In the genomic region with DNA sequence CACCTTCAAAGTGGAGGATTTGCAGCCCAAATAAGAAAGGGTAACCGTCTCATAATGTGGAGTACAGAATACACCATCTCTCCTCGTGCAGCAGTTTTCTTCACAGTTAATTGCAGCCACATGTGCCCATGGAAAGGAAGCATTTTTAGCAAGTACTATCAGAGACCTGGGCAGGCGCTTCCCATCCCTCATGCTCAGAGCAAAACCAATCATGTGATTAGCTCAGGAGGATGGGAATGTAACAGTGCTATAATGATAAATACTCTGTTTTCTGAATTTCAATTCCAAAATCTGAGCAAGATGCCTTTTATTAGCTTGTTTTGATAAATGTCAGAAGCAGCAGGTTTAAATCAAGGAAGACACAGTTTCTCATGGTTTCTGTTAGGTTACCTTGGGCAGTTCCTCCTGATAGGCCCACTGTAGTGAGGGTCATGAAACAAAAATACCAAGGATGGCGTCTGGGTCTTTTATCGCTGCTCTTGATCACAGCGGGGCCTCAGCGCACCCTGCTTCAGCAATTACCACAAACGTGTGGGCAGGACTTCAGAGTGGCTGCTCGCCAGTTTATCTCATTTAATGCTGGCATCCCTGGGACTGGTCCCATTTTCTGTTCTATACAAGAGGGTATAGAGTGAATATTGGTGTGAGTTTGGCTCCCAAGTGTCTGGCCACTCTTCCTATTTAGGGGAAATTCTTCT, we compare ENCODE assay signal across 19 cellular contexts.
DNase-seq lines count a peak whose midpoint lies in the region; TF ChIP-seq lines count a peak whose summit lies in the region.
"Had no signal": no experiment of that assay in that cellular context is flagged by ENCODE, and none has a peak within 500 bp of the region (broad histone marks: within the 10 kb centered on the region; RNA-seq: fewer than 3 reads in every experiment).

No MANE protein-coding gene starts in this region.

- no peak overlapping the region for H3K4me3 Mint-ChIP-seq in CD4-positive, alpha-beta memory T cell
- H3K4me3 Mint-ChIP-seq: CD8-positive, alpha-beta T cell had no signal

- no peak overlapping the region for H3K27ac ChIP-seq in HEK293 (ENCODE audit: extremely low read depth, low read depth, low read length)
- H3K27ac ChIP-seq in parathyroid adenoma, result no peak overlapping the region
- no peak overlapping the region for H3K27ac ChIP-seq in CD4-positive, alpha-beta memory T cell (ENCODE audit: low read depth, low read length)
- H3K27ac ChIP-seq: BLaER1, Peyer's patch, SJCRH30 had no signal

- peaks cover 3 to 5% (median 4%) of the 10 kb centered on the region in 4 donors for H3K4me1 Mint-ChIP-seq in CD4-positive, alpha-beta memory T cell

- CTCF ChIA-PET in HEK293 (lab: Yijun Ruan, JAX), result interaction anchor here (1.2 kb wide), 1 partner anchor 67 kb away, joined by 6 read pairs; no protein-coding TSS in a partner anchor
- CTCF ChIA-PET in CD4-positive, alpha-beta memory T cell (lab: Charles Lee; ENCODE audit: partially characterized antibody), result no interaction called here

- no peaks in the 10 kb centered on the region for H3K36me3 Mint-ChIP-seq in CD4-positive, alpha-beta memory T cell
- H3K36me3 Mint-ChIP-seq: CD8-positive, alpha-beta T cell had no signal

- no peaks in the 10 kb centered on the region for H3K79me2 ChIP-seq in parathyroid adenoma

- H3K27ac Mint-ChIP-seq in CD4-positive, alpha-beta memory T cell, result peak overlapping the region in 1 of 7 donors; percentile 6
- H3K27ac Mint-ChIP-seq: CD8-positive, alpha-beta T cell had no signal

- POLR2A ChIA-PET in HEK293 (lab: Yijun Ruan, JAX), result no interaction called here
- POLR2A ChIA-PET in CD4-positive, alpha-beta memory T cell (lab: Charles Lee; ENCODE audit: partially characterized antibody), result no interaction called here

- H3K36me3 ChIP-seq in HEK293 (ENCODE audit: control insufficient read depth in 2 of 2, insufficient read depth in 1 of 2, low read length in 2 of 2), result no peaks in the 10 kb centered on the region
- H3K36me3 ChIP-seq in adipocyte (ENCODE audit: control insufficient read depth, insufficient read depth, low read length, severe bottlenecking), result no peaks in the 10 kb centered on the region
- H3K36me3 ChIP-seq in parathyroid adenoma (ENCODE audit: control insufficient read depth, insufficient read depth, low read length), result no peaks in the 10 kb centered on the region
- no peaks in the 10 kb centered on the region for H3K36me3 ChIP-seq in CD4-positive, alpha-beta memory T cell (ENCODE audit: insufficient read depth, low read length)
- H3K36me3 ChIP-seq: BLaER1, MG63, Peyer's patch, SJCRH30 had no signal

- no peak overlapping the region for H3K4me2 ChIP-seq in parathyroid adenoma (ENCODE audit: low read length)
- H3K4me2 ChIP-seq: BLaER1 had no signal

- intact Hi-C loops in CD4-positive, alpha-beta memory T cell (cut with micrococcal nuclease), result no loop called here

- H2AFZ ChIP-seq in parathyroid adenoma, result peak overlapping the region; percentile 59

- H3K27me3 ChIP-seq in adipocyte (replicated peaks; ENCODE audit: control insufficient read depth, insufficient read depth, low read length) (peaks cover 5% of the 10 kb centered on the region), parathyroid adenoma (ENCODE audit: control insufficient read depth, insufficient read depth, low read length) (no peaks in the 10 kb centered on the region)
- no peaks in the 10 kb centered on the region for H3K27me3 ChIP-seq in CD4-positive, alpha-beta memory T cell (ENCODE audit: insufficient read depth, low read length)
- H3K27me3 ChIP-seq: BLaER1, MG63, Peyer's patch, SJCRH30 had no signal

- DNase-seq in OCI-M1 (lab: John Stamatoyannopoulos, UW) (peak; percentile 42), adipocyte (ENCODE audit: low read depth) (peak; percentile 11), NCI-H1092 (lab: John Stamatoyannopoulos, UW) (no peak), DMS79 (lab: John Stamatoyannopoulos, UW) (no peak)
- no peak for DNase-seq in CD4-positive, alpha-beta memory T cell
- DNase-seq: CD8-positive, alpha-beta T cell; GDM1; Kasumi-1; MG63; NCI-H1048; NCI-H1436; NCI-H187 treated with DMSO at 0.1 percent for 48 hours; NCI-H748 treated with DMSO at 0.1 percent for 48 hours; SJCRH30; SW 1271 had no signal

- no peaks in the 10 kb centered on the region for H3K9me3 Mint-ChIP-seq in CD4-positive, alpha-beta memory T cell
- H3K9me3 Mint-ChIP-seq: CD8-positive, alpha-beta T cell had no signal

- no peak overlapping the region for H3K4me3 ChIP-seq in HEK293 (ENCODE audit: low read depth, low read length)
- H3K4me3 ChIP-seq in adipocyte (ENCODE audit: low read length), result no peak overlapping the region
- no peak overlapping the region for H3K4me3 ChIP-seq in parathyroid adenoma (ENCODE audit: low read depth, low read length)
- no peak overlapping the region for H3K4me3 ChIP-seq in CD4-positive, alpha-beta memory T cell (ENCODE audit: low read length in 2 of 2)
- H3K4me3 ChIP-seq: BLaER1, MG63, Peyer's patch, SJCRH30 had no signal

- TF ChIP-seq CTCF in HEK293 (tag by site-specific recombination; IDR thresholded peaks at IDR 0.05), result no peak
- no peak for TF ChIP-seq CTCF in parathyroid adenoma (IDR thresholded peaks at IDR 0.05)

- peaks cover 4% of the 10 kb centered on the region; the same call in 1 of the 2 replicates for H3K4me1 ChIP-seq in HEK293 (ENCODE audit: control insufficient read depth, insufficient read depth, low read length)
- no peaks in the 10 kb centered on the region for H3K4me1 ChIP-seq in adipocyte (ENCODE audit: control insufficient read depth, insufficient read depth, low read length)
- H3K4me1 ChIP-seq in parathyroid adenoma, result peaks cover 5% of the 10 kb centered on the region
- H3K4me1 ChIP-seq in CD4-positive, alpha-beta memory T cell (ENCODE audit: insufficient read depth, low read length), result no peaks in the 10 kb centered on the region
- H3K4me1 ChIP-seq: BLaER1, Peyer's patch had no signal

- H3K9ac ChIP-seq in adipocyte (ENCODE audit: low read length) (no peak overlapping the region), parathyroid adenoma (no peak overlapping the region)
- H3K9ac ChIP-seq: BLaER1 had no signal

- H3K27me3 Mint-ChIP-seq in CD4-positive, alpha-beta memory T cell, result no peaks in the 10 kb centered on the region

- H3K9me3 ChIP-seq in HEK293 (ENCODE audit: control insufficient read depth, insufficient read depth, low read depth, low read length) (no peaks in the 10 kb centered on the region), adipocyte (ENCODE audit: control insufficient read depth, low read length) (no peaks in the 10 kb centered on the region), parathyroid adenoma (ENCODE audit: control insufficient read depth, low read length) (no peaks in the 10 kb centered on the region)
- no peaks in the 10 kb centered on the region for H3K9me3 ChIP-seq in CD4-positive, alpha-beta memory T cell (ENCODE audit: control insufficient read depth in 1 of 2, low read length in 2 of 2)
- H3K9me3 ChIP-seq: BLaER1, MG63, Peyer's patch, SJCRH30 had no signal

TF ChIP-seq in HEK293, 187 proteins besides CTCF, POLR2A, EP300 and RAD21:
- TF ChIP-seq GLIS1 (tag by site-specific recombination; IDR thresholded peaks at IDR 0.05), result no peak
- TF ChIP-seq ZNF664 (tag by site-specific recombination; IDR thresholded peaks at IDR 0.05), result peak; percentile 88
- TF ChIP-seq ZSCAN30 (tag by site-specific recombination; IDR thresholded peaks at IDR 0.05), result 0 out of 2 replicates have a peak, but pooled peaks have one; percentile 11
- peak; percentile 40; the same call in 1 of the 2 replicates for TF ChIP-seq ZIC2 (tag by site-specific recombination; IDR thresholded peaks at IDR 0.05)
- no peak for TF ChIP-seq ZNF132 (tag by site-specific recombination; IDR thresholded peaks at IDR 0.05; ENCODE audit: borderline replicate concordance)
- TF ChIP-seq ZNF335 (tag by site-specific recombination; conservative IDR thresholded peaks at IDR 0.05), result peak; percentile 37; the same call in 1 of the 2 replicates
- no peak for TF ChIP-seq ZNF521 (tag by site-specific recombination; IDR thresholded peaks at IDR 0.05)

Comparison
In these comparisons a context has a peak if more than half of its experiments do, and no peak if none do; other contexts are left out.
1. DNase-seq: peak in OCI-M1 (single experiment) and adipocyte (single experiment); none in NCI-H1092 (single experiment), CD4-positive, alpha-beta memory T cell (0 of 5) and DMS79 (single experiment).